8 cellular contexts compared by ENCODE assay signal in the genomic region with DNA sequence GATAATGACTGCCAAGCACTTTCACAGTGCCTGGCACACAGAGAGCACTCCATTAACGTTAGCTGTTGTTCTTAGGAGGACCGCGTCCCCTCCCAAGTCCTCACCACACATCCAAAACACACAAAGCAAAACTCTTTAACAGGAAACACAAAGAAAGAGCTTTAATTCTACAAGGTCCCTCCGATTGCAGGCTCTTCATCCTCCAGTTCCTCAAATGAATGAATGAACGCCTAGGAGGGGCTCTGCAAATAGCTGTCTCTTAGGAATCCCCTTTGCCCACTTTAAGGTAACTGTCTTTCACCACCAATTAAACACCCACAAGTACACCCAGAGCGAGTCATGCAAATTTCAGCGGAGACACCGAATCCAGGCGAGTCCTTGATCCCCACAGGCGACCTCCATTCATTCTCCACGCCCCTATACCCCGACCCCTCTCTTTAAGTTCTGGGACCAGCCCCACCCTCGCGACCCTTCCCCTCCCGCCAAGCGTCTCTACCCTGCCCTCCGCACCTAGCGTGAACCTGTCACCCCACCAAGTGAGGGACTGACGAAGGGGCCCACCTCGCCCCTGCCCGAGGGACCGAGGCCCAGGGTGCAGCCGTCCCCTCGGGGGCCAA. TPM values are rescaled to one million over a fixed set of nuclear protein-coding genes. Genes with fewer than 3 reads are reported as not detected.
DNase-seq lines count a peak whose midpoint lies in the region; ATAC-seq and TF ChIP-seq lines count a peak whose summit lies in the region.

No MANE protein-coding gene starts in this region.

- no peaks in the 10 kb centered on the region for H3K27me3 ChIP-seq in gastroesophageal sphincter
- no peaks in the 10 kb centered on the region for H3K27me3 ChIP-seq in sigmoid colon

- no peak for TF ChIP-seq POLR2A in gastroesophageal sphincter (IDR thresholded peaks at IDR 0.05)
- no peak for TF ChIP-seq POLR2A in sigmoid colon (IDR thresholded peaks at IDR 0.05)

- H3K4me1 ChIP-seq in gastroesophageal sphincter (peaks cover 5 to 33% (median 15%) of the 10 kb centered on the region in 3 donors), sigmoid colon (peaks cover 0 to 26% (median 23%) of the 10 kb centered on the region in 4 donors)

- no peaks in the 10 kb centered on the region for H3K27me3 Mint-ChIP-seq in activated CD4-positive, alpha-beta T cell treated with anti-CD3 and anti-CD28 coated beads for 36 hours

- WGBS in gastroesophageal sphincter (ENCODE audit: low coverage in 1 of 2), 2 donors, result 1 to 2% methylated on average over 11 to 12 of the region's 24 CpGs
- WGBS in sigmoid colon, 2 donors, result 1% methylated on average over 24 of the region's 24 CpGs

- H3K9me3 ChIP-seq in gastroesophageal sphincter, result no peaks in the 10 kb centered on the region
- H3K9me3 ChIP-seq in sigmoid colon, result no peaks in the 10 kb centered on the region

- intact Hi-C loops in activated CD4-positive, alpha-beta T cell treated with anti-CD3 and anti-CD28 coated beads for 36 hours (cut with DNase I, micrococcal nuclease), result loop anchor here in 1 of 2 experiments (1.0 to 5.0 kb wide), 16 partner anchors 41 to 1816 kb away; a partner anchor contains a TSS
- intact Hi-C loops in sigmoid colon (cut with DNase I), result loop anchor here (5.0 to 10.0 kb wide), 3 partner anchors 66 to 589 kb away; a partner anchor contains a TSS

- ATAC-seq in activated CD4-positive, alpha-beta T cell treated with anti-CD3 and anti-CD28 coated beads for 36 hours, result no peak
- ATAC-seq in HG03103 (IDR thresholded peaks at IDR 0.05; ENCODE audit: low read depth, unreplicated experiment) (peak; percentile 3), gastroesophageal sphincter (no peak)

- peak overlapping the region; percentile 86 for H3K4me3 ChIP-seq in WI38 (ENCODE audit: low read depth, low read length)
- H3K4me3 ChIP-seq in gastroesophageal sphincter, result peak overlapping the region; percentile 72 to 89
- peak overlapping the region; percentile 94 to 100 (median 99) for H3K4me3 ChIP-seq in sigmoid colon

- CTCF ChIA-PET in activated CD4-positive, alpha-beta T cell treated with anti-CD3 and anti-CD28 coated beads for 36 hours (lab: Charles Lee), result interaction anchor here (0.5 to 2.2 kb wide), 9 partner anchors 9 to 436 kb away, joined by 3 to 7 read pairs (median 3); no protein-coding TSS in a partner anchor
- CTCF ChIA-PET in HEK293T (lab: Yijun Ruan, JAX), result no interaction called here

- POLR2A ChIA-PET in activated CD4-positive, alpha-beta T cell treated with anti-CD3 and anti-CD28 coated beads for 36 hours (lab: Charles Lee), result interaction anchor here (0.6 to 1.2 kb wide), 3 partner anchors 10 to 41 kb away, joined by 3 to 4 read pairs (median 3); no protein-coding TSS in a partner anchor
- POLR2A ChIA-PET in HEK293T (lab: Yijun Ruan, JAX), result interaction anchor here (1.0 to 2.6 kb wide), 3 partner anchors 9 to 27 kb away, joined by 3 to 10 read pairs (median 5); no protein-coding TSS in a partner anchor

- DNase-seq in activated CD4-positive, alpha-beta T cell treated with anti-CD3 and anti-CD28 coated beads for 36 hours, result peak; percentile 9
- DNase-seq in activated CD4-positive, alpha-beta T cell treated with anti-CD3 and anti-CD28 coated beads, Interleukin-2, amount 50 U/mL, for 1 hour, result no peak
- no peak for DNase-seq in sigmoid colon
- no peak for DNase-seq in SHP77 (lab: John Stamatoyannopoulos, UW)
- no peak for DNase-seq in HEK293T (ENCODE audit: extremely low spot score)

- H3K4me3 Mint-ChIP-seq in activated CD4-positive, alpha-beta T cell treated with anti-CD3 and anti-CD28 coated beads for 36 hours, result peak overlapping the region; percentile 81

- TF ChIP-seq EP300 in gastroesophageal sphincter (IDR thresholded peaks at IDR 0.05) (no peak), sigmoid colon (IDR thresholded peaks at IDR 0.05) (no peak)

- H3K27ac ChIP-seq in gastroesophageal sphincter (peak overlapping the region; percentile 74 to 94 (median 92)), sigmoid colon (peak overlapping the region; percentile 94 to 95 (median 94))

- H3K36me3 ChIP-seq in gastroesophageal sphincter (no peaks in the 10 kb centered on the region), sigmoid colon (no peaks in the 10 kb centered on the region)

- no peaks in the 10 kb centered on the region for H3K36me3 Mint-ChIP-seq in activated CD4-positive, alpha-beta T cell treated with anti-CD3 and anti-CD28 coated beads for 36 hours (ENCODE audit: low read depth)

- H3K27ac Mint-ChIP-seq in activated CD4-positive, alpha-beta T cell treated with anti-CD3 and anti-CD28 coated beads for 36 hours, result peak overlapping the region; percentile 79

- TF ChIP-seq CTCF in WI38 (IDR thresholded peaks at IDR 0.05; ENCODE audit: low read depth, low read length) (no peak), gastroesophageal sphincter (IDR thresholded peaks at IDR 0.05) (no peak), sigmoid colon (IDR thresholded peaks at IDR 0.05) (no peak)

- no peaks in the 10 kb centered on the region for H3K9me3 Mint-ChIP-seq in activated CD4-positive, alpha-beta T cell treated with anti-CD3 and anti-CD28 coated beads for 36 hours (ENCODE audit: low read depth)

- H3K4me1 Mint-ChIP-seq in activated CD4-positive, alpha-beta T cell treated with anti-CD3 and anti-CD28 coated beads for 36 hours, result peaks cover 31% of the 10 kb centered on the region

TF ChIP-seq in HEK293T, 16 proteins besides CTCF, POLR2A, EP300 and RAD21:
- TF ChIP-seq ZNF384 (IDR thresholded peaks at IDR 0.05) (no peak), CTBP1 (IDR thresholded peaks at IDR 0.05; ENCODE audit: borderline replicate concordance) (no peak), NFRKB (IDR thresholded peaks at IDR 0.05) (no peak), L3MBTL2 (conservative IDR thresholded peaks at IDR 0.05) (no peak), TARDBP (IDR thresholded peaks at IDR 0.05) (no peak), SP1 (IDR thresholded peaks at IDR 0.05) (no peak), SUZ12 (IDR thresholded peaks at IDR 0.05) (no peak), LEF1 (IDR thresholded peaks at IDR 0.05; ENCODE audit: borderline replicate concordance) (no peak), HDGF (IDR thresholded peaks at IDR 0.05; ENCODE audit: borderline replicate concordance) (no peak), FOXM1 (IDR thresholded peaks at IDR 0.05; ENCODE audit: borderline replicate concordance) (no peak), ARNT (IDR thresholded peaks at IDR 0.05) (no peak), FOXA1 (IDR thresholded peaks at IDR 0.05) (no peak), ELF4 (IDR thresholded peaks at IDR 0.05) (no peak), FOXK2 (IDR thresholded peaks at IDR 0.05) (no peak)
- TF ChIP-seq, protein P1, sequence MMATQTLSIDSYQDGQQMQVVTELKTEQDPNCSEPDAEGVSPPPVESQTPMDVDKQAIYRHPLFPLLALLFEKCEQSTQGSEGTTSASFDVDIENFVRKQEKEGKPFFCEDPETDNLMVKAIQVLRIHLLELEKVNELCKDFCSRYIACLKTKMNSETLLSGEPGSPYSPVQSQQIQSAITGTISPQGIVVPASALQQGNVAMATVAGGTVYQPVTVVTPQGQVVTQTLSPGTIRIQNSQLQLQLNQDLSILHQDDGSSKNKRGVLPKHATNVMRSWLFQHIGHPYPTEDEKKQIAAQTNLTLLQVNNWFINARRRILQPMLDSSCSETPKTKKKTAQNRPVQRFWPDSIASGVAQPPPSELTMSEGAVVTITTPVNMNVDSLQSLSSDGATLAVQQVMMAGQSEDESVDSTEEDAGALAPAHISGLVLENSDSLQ (IDR thresholded peaks at IDR 0.05), result no peak

RNA-seq across cellular contexts. Expression of a gene that starts 0.6 kb away (rescaled TPM):
- total RNA-seq in activated CD4-positive, alpha-beta T cell treated with anti-CD3 and anti-CD28 coated beads for 36 hours, result 10 to 100 TPM; 23.9 to 28.6 TPM
- total RNA-seq in gastroesophageal sphincter (10 to 100 TPM; 24.3 to 44.2 (median 36.9) TPM), sigmoid colon (10 to 100 TPM; 35.3 to 55.9 (median 36.4) TPM)
- 10 to 100 TPM in 1 of 3 donors, 1 to 10 TPM in 2; 4.2 to 15.8 (median 4.8) TPM for polyA plus RNA-seq in sigmoid colon

RNA-seq across cellular contexts. Expression of a gene that starts 34.7 kb away (rescaled TPM):
- total RNA-seq in activated CD4-positive, alpha-beta T cell treated with anti-CD3 and anti-CD28 coated beads for 36 hours, result under 1 TPM in 1 of 2 experiments, not detected in 1; 0.19 TPM
- total RNA-seq in gastroesophageal sphincter (not detected), sigmoid colon (under 1 TPM in 1 of 4 donors, not detected in 3; 0.28 TPM)
- under 1 TPM in 2 of 3 donors, not detected in 1; 0.87 to 0.92 TPM for polyA plus RNA-seq in sigmoid colon
